Comparison of ENCODE assay signal across 1 cellular context in genomic region chr11:2563216-2564007, GRCh38.
TF ChIP-seq lines count a peak whose summit lies in the region.

No MANE protein-coding gene starts in this region.

TF ChIP-seq in HepG2, 621 proteins besides CTCF, POLR2A, EP300 and RAD21 (continued from another document):
- TF ChIP-seq SOX13 (IDR thresholded peaks at IDR 0.05) (peak; percentile 83), SOX13 (CRISPR knock-in tag; conservative IDR thresholded peaks at IDR 0.05 in 1 of 2, IDR thresholded peaks at IDR 0.05 in 1 of 2) (peak in 1 of 2 experiments; percentile 98; a peak in 2 of 4 replicates), ZSCAN21 (CRISPR knock-in tag; IDR thresholded peaks at IDR 0.05; ENCODE audit: borderline replicate concordance) (no peak), XRCC5 (optimal IDR thresholded peaks at IDR 0.05; ENCODE audit: low read length) (peak; percentile 30), SAP130 (CRISPR knock-in tag; IDR thresholded peaks at IDR 0.05; ENCODE audit: low read depth) (peak; percentile 69), PRDM4 (CRISPR knock-in tag; IDR thresholded peaks at IDR 0.05; ENCODE audit: borderline replicate concordance) (no peak), CAMTA2 (CRISPR knock-in tag; IDR thresholded peaks at IDR 0.05; ENCODE audit: borderline replicate concordance) (0 out of 2 replicates have a peak, but pooled peaks have one; percentile 73), ZNF34 (CRISPR knock-in tag; IDR thresholded peaks at IDR 0.05; ENCODE audit: borderline replicate concordance) (peak; percentile 59; the same call in 1 of the 2 replicates), ZBTB39 (CRISPR knock-in tag; IDR thresholded peaks at IDR 0.05) (peak; percentile 42; the same call in 1 of the 2 replicates), DNMT3B (CRISPR knock-in tag; conservative IDR thresholded peaks at IDR 0.05) (no peak), ZNF674 (CRISPR knock-in tag; IDR thresholded peaks at IDR 0.05; ENCODE audit: low read depth) (no peak), MTERF4 (CRISPR knock-in tag; IDR thresholded peaks at IDR 0.05) (no peak), ZNF121 (CRISPR knock-in tag; IDR thresholded peaks at IDR 0.05) (no peak), CBX2 (IDR thresholded peaks at IDR 0.05; ENCODE audit: low read depth, low read length) (no peak), CBX2 (CRISPR knock-in tag; IDR thresholded peaks at IDR 0.05; ENCODE audit: low read depth) (peak; percentile 73; the same call in 1 of the 2 replicates), ZNF691 (CRISPR knock-in tag; IDR thresholded peaks at IDR 0.05; ENCODE audit: borderline replicate concordance, low read depth) (0 out of 2 replicates have a peak, but pooled peaks have one; percentile 45), GATAD2A (CRISPR knock-in tag; IDR thresholded peaks at IDR 0.05) (peak; percentile 91), ZNF790 (CRISPR knock-in tag; IDR thresholded peaks at IDR 0.05; ENCODE audit: borderline replicate concordance) (no peak), ZNF264 (CRISPR knock-in tag; IDR thresholded peaks at IDR 0.05) (peak; percentile 18; the same call in 1 of the 2 replicates), EED (CRISPR knock-in tag; IDR thresholded peaks at IDR 0.05) (peak; percentile 30; the same call in 1 of the 2 replicates), CCDC6 (CRISPR knock-in tag; IDR thresholded peaks at IDR 0.05) (no peak), ZNF383 (CRISPR knock-in tag; IDR thresholded peaks at IDR 0.05; ENCODE audit: borderline replicate concordance) (no peak), BCL6 (CRISPR knock-in tag; IDR thresholded peaks at IDR 0.05) (peak; percentile 79), ZNF749 (CRISPR knock-in tag; IDR thresholded peaks at IDR 0.05; ENCODE audit: borderline replicate concordance) (no peak), ZNF546 (CRISPR knock-in tag; conservative IDR thresholded peaks at IDR 0.05) (no peak), SRF (IDR thresholded peaks at IDR 0.05; ENCODE audit: low read depth, low read length) (no peak), MXI1 (IDR thresholded peaks at IDR 0.05; ENCODE audit: borderline replicate concordance, low read depth, low read length) (no peak; the same call in 2 of the 3 replicates), DPF2 (CRISPR knock-in tag; IDR thresholded peaks at IDR 0.05; ENCODE audit: borderline replicate concordance, low read depth) (peak; percentile 82), ZNF207 (IDR thresholded peaks at IDR 0.05; ENCODE audit: borderline replicate concordance) (no peak), ZNF550 (CRISPR knock-in tag; IDR thresholded peaks at IDR 0.05; ENCODE audit: borderline replicate concordance) (0 out of 2 replicates have a peak, but pooled peaks have one; percentile 41), HNRNPL (IDR thresholded peaks at IDR 0.05; ENCODE audit: low read depth, low read length) (peak; percentile 86), ZNF430 (CRISPR knock-in tag; IDR thresholded peaks at IDR 0.05) (no peak; the same call in 1 of the 2 replicates), TEF (CRISPR knock-in tag; IDR thresholded peaks at IDR 0.05) (0 out of 2 replicates have a peak, but pooled peaks have one; percentile 30), HINFP (CRISPR knock-in tag; IDR thresholded peaks at IDR 0.05; ENCODE audit: low read depth) (no peak), ZNF224 (CRISPR knock-in tag; IDR thresholded peaks at IDR 0.05) (no peak), ZNF589 (CRISPR knock-in tag; conservative IDR thresholded peaks at IDR 0.05) (0 out of 2 replicates have a peak, but pooled peaks have one; percentile 71), ZNF781 (CRISPR knock-in tag; IDR thresholded peaks at IDR 0.05; ENCODE audit: borderline replicate concordance, not compliant biosample characterization) (peak; percentile 62), HBP1 (CRISPR knock-in tag; IDR thresholded peaks at IDR 0.05; ENCODE audit: low read depth) (0 out of 2 replicates have a peak, but pooled peaks have one; percentile 9), NRL (CRISPR knock-in tag; IDR thresholded peaks at IDR 0.05; ENCODE audit: borderline replicate concordance) (0 out of 2 replicates have a peak, but pooled peaks have one; percentile 10), ZNF33A (CRISPR knock-in tag; IDR thresholded peaks at IDR 0.05; ENCODE audit: borderline replicate concordance) (no peak), ZNF234 (CRISPR knock-in tag; conservative IDR thresholded peaks at IDR 0.05) (no peak), RBM39 (IDR thresholded peaks at IDR 0.05; ENCODE audit: low read depth, low read length, poor library complexity, severe bottlenecking) (no peak), FOXA3 (CRISPR knock-in tag; IDR thresholded peaks at IDR 0.05) (peak; percentile 82), IRF2 (CRISPR knock-in tag; IDR thresholded peaks at IDR 0.05) (peak; percentile 70; the same call in 1 of the 2 replicates)
